Comparison of ENCODE assay signal across 25 cellular contexts in the genomic region with DNA sequence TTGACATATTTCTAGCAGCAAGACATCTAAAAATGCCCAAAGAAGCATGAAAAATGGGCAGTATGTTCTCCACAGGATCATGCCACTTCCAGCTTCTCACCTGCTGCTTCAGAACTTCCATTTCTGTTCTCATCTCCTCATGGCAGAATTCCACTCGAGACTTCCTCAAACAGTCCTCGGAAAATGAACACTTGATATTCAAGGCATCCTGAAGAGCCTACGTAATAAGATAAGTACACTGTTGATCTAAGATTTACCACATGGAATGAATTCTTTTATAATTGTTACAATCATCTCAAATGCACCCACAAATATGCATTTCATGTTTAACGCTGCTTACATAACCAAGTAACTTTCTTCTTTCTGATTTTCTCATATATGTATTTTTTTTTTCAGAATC. TPM values are rescaled to one million over a fixed set of nuclear protein-coding genes. Genes with fewer than 3 reads are reported as not detected.
"Had no signal": no experiment of that assay in that cellular context is flagged by ENCODE, and none has a peak within 500 bp of the region (broad histone marks: within the 10 kb centered on the region; RNA-seq: fewer than 3 reads in every experiment).

No MANE protein-coding gene starts in this region.

- H3K27ac ChIP-seq: body of pancreas, cardiac muscle cell, coronary artery, gastroesophageal sphincter, hepatocyte, neural progenitor cell, right lobe of liver, skin epidermis, thoracic aorta had no signal

- H3K36me3 ChIP-seq: cardiac muscle cell, gastroesophageal sphincter, neural progenitor cell, right lobe of liver, thoracic aorta had no signal

- H3K27me3 Mint-ChIP-seq: effector memory CD8-positive, alpha-beta T cell; stimulated activated naive CD8-positive, alpha-beta T cell treated with anti-CD3 and anti-CD28 coated beads, Interleukin-15, Interleukin-2, amounts not matched to agents 100 ng/mL and 50 ng/mL, for 24 hours had no signal

- H3K36me3 Mint-ChIP-seq: natural killer cell, neural progenitor cell, type B pancreatic cell had no signal

- H3K9me3 ChIP-seq: body of pancreas, gastroesophageal sphincter, right lobe of liver, thoracic aorta had no signal

- H3K27ac Mint-ChIP-seq: activated B cell treated with CpG ODN at 0.5 μM for 24 hours; natural killer cell; neural progenitor cell; T-helper 2 cell treated with Interferon-gamma antibody and Interleukin-4, amounts not matched to agents 5 μg/mL and 100 μg/mL, for 36 hours; type B pancreatic cell had no signal

- H3K4me3 ChIP-seq: body of pancreas, cardiac muscle cell, coronary artery, gastroesophageal sphincter, hepatocyte, neural progenitor cell, right lobe of liver, skin epidermis, thoracic aorta had no signal

- H3K4me1 Mint-ChIP-seq: activated B cell treated with CpG ODN at 0.5 μM for 24 hours had no signal

- H3K9ac ChIP-seq: neural progenitor cell had no signal

- H2AFZ ChIP-seq: hepatocyte, neural progenitor cell had no signal

- H3K4me3 Mint-ChIP-seq: activated B cell treated with CpG ODN at 0.5 μM for 24 hours; activated T-cell treated with anti-CD3 and anti-CD28 coated beads, Interleukin-2, amount 50 U/mL, for 72 hours; effector memory CD8-positive, alpha-beta T cell; natural killer cell; neural progenitor cell; T-helper 2 cell treated with Interferon-gamma antibody and Interleukin-4, amounts not matched to agents 5 μg/mL and 100 μg/mL, for 36 hours; type B pancreatic cell had no signal

- H3K27me3 ChIP-seq: body of pancreas, cardiac muscle cell, hepatocyte, neural progenitor cell, right lobe of liver had no signal

- H3K79me2 ChIP-seq: hepatocyte had no signal

- H3K4me2 ChIP-seq: hepatocyte, neural progenitor cell had no signal

- DNase-seq: activated B cell treated with CpG ODN at 0.5 μM for 24 hours; activated CD4-positive, alpha-beta T cell treated with anti-CD3 and anti-CD28 coated beads, Interleukin-2, amount 50 U/mL, for 4 hours; activated naive CD4-positive, alpha-beta T cell treated with Interleukin-2 at 50 U/mL for 16 hours; activated T-cell treated with anti-CD3 and anti-CD28 coated beads for 4 hours; body of pancreas; effector memory CD8-positive, alpha-beta T cell; erythroblast; islet precursor cell; mesenchymal stem cell; natural killer cell; occipital lobe; right lobe of liver; stimulated activated CD4-positive, alpha-beta T cell treated with anti-CD3 and anti-CD28 coated beads, Interleukin-12 subunit alpha, Interleukin-12 subunit beta, amount 100 ng/mL, for 4 hours; stimulated activated CD4-positive, alpha-beta T cell treated with anti-CD3 and anti-CD28 coated beads, Interleukin-4, amount 100 ng/mL, for 1 hour had no signal

- ATAC-seq: body of pancreas; effector memory CD8-positive, alpha-beta T cell; gastroesophageal sphincter; natural killer cell; right lobe of liver had no signal

- H3K4me1 ChIP-seq: body of pancreas, gastroesophageal sphincter, neural progenitor cell, right lobe of liver had no signal

- H3K9me3 Mint-ChIP-seq: activated B cell treated with CpG ODN at 0.5 μM for 24 hours; activated T-cell treated with anti-CD3 and anti-CD28 coated beads, Interleukin-2, amount 50 U/mL, for 72 hours; effector memory CD8-positive, alpha-beta T cell; natural killer cell; neural progenitor cell; stimulated activated naive CD8-positive, alpha-beta T cell treated with anti-CD3 and anti-CD28 coated beads, Interleukin-15, Interleukin-2, amounts not matched to agents 100 ng/mL and 50 ng/mL, for 24 hours; T-helper 2 cell treated with Interferon-gamma antibody and Interleukin-4, amounts not matched to agents 5 μg/mL and 100 μg/mL, for 36 hours; type B pancreatic cell had no signal

RNA-seq across cellular contexts. Expression of a gene that starts 14.1 kb away (rescaled TPM):
- total RNA-seq: activated B cell treated with CpG ODN at 0.5 μM for 24 hours, body of pancreas, cardiac muscle cell had no signal
